In genomic region chr12:13196302-13196921, GRCh38 we compare ENCODE assay signal across 8 cellular contexts. TPM values are rescaled to one million over a fixed set of nuclear protein-coding genes. Genes with fewer than 3 reads are reported as not detected.
A peak's percentile ranks its signal among the peaks of the same experiment; 100 is the strongest.
DNase-seq lines count a peak whose midpoint lies in the region; ATAC-seq, FAIRE-seq and TF ChIP-seq lines count a peak whose summit lies in the region.

EMP1 (plus strand) TSS chr12:13196726; CDS start chr12:13211511, 14,785 bp downstream.

- H3K9me3 ChIP-seq in CD4-positive, CD25-positive, alpha-beta regulatory T cell (ENCODE audit: control insufficient read depth in 2 of 2, low read length in 2 of 2), result no peaks in the 10 kb centered on the region
- H3K9me3 ChIP-seq in GM12878 (replicated peaks; ENCODE audit: control insufficient read depth, insufficient read depth, low read length) (no peaks in the 10 kb centered on the region), spleen (no peaks in the 10 kb centered on the region)

- RAD21 ChIA-PET in GM12878 (lab: Charles Lee; ENCODE audit: unreplicated experiment), result no interaction called here

- 3% methylated on average over 9 of the region's 10 CpGs for WGBS in GM12878 (ENCODE audit: insufficient coverage, insufficient replicate concordance, low lambda C conversion rate, missing lambda C conversion rate)
- 6 to 8% (median 7%) methylated on average over 10 of the region's 10 CpGs for WGBS in spleen, 5 donors

- in situ Hi-C loops in GM12878 (cut with MboI), result no loop called here

- H2AFZ ChIP-seq in GM12878 (ENCODE audit: control insufficient read depth, low read depth, low read length), result no peak within 1 kb of the TSS

- H3K4me1 ChIP-seq in CD4-positive, CD25-positive, alpha-beta regulatory T cell (ENCODE audit: control insufficient read depth, insufficient read depth, low read length, poor library complexity, severe bottlenecking), result peaks cover 12% of the 10 kb centered on the region
- H3K4me1 ChIP-seq in GM12878 (ENCODE audit: control insufficient read depth, insufficient read depth, low read length) (no peaks in the 10 kb centered on the region), spleen (peaks cover 0 to 70% (median 17%) of the 10 kb centered on the region in 6 donors)

- H3K4me1 Mint-ChIP-seq in CD4-positive, CD25-positive, alpha-beta regulatory T cell, result peaks cover 5 to 33% (median 16%) of the 10 kb centered on the region in 4 donors
- peaks cover 14 to 17% of the 10 kb centered on the region in 2 donors for H3K4me1 Mint-ChIP-seq in immature natural killer cell

- TF ChIP-seq POLR2A in GM12878 (IDR thresholded peaks at IDR 0.05; ENCODE audit: low read depth, low read length) (no peak), spleen (IDR thresholded peaks at IDR 0.05) (peak in 1 of 3 donors; percentile 37)

- CTCF ChIA-PET in GM12878 (lab: Yijun Ruan, JAX), result no interaction called here

- H3K27me3 ChIP-seq in CD4-positive, CD25-positive, alpha-beta regulatory T cell (ENCODE audit: control insufficient read depth, insufficient read depth, low read length), result peaks cover 1% of the 10 kb centered on the region
- H3K27me3 ChIP-seq in GM12878 (replicated peaks in 1 of 2; ENCODE audit: control insufficient read depth in 2 of 2, insufficient read depth in 2 of 2, low read length in 1 of 2) (peaks cover 4 to 16% of the 10 kb centered on the region in 2 experiments), spleen (replicated peaks in 1 of 7) (peaks cover 0 to 39% (median 0%) of the 10 kb centered on the region in 7 donors)

- BruUV-seq in GM12878 (replicated peaks; lab: Mats Ljungman, UMichigan), result no TSS peak

- H4K20me1 ChIP-seq in GM12878 (ENCODE audit: control insufficient read depth, insufficient read depth), result no peaks in the 10 kb centered on the region

- peak within 1 kb of the TSS; percentile 50 to 94 (median 68) for H3K4me3 Mint-ChIP-seq in CD4-positive, CD25-positive, alpha-beta regulatory T cell
- peak within 1 kb of the TSS; percentile 31 to 76 (median 57) for H3K4me3 Mint-ChIP-seq in immature natural killer cell

- no peaks in the 10 kb centered on the region for H3K36me3 ChIP-seq in CD4-positive, CD25-positive, alpha-beta regulatory T cell (ENCODE audit: control insufficient read depth, insufficient read depth, low read length)
- H3K36me3 ChIP-seq in GM12878 (ENCODE audit: control insufficient read depth in 2 of 2, insufficient read depth in 2 of 2, low read length in 1 of 2) (no peaks in the 10 kb centered on the region), spleen (no peaks in the 10 kb centered on the region)

- POLR2A ChIA-PET in GM12878 (lab: Charles Lee), result no interaction called here

- TF ChIP-seq EP300 in GM12878 (IDR thresholded peaks at IDR 0.05; ENCODE audit: borderline replicate concordance in 1 of 2, control insufficient read depth in 1 of 2, low read depth in 2 of 2, low read length in 2 of 2), result no peak

- H3K9me3 Mint-ChIP-seq in CD4-positive, CD25-positive, alpha-beta regulatory T cell, result no peaks in the 10 kb centered on the region
- peaks cover 0 to 2% (median 0%) of the 10 kb centered on the region in 6 donors for H3K9me3 Mint-ChIP-seq in immature natural killer cell

- SMC1A ChIA-PET in GM12878 (lab: Charles Lee; ENCODE audit: uncharacterized antibody, unreplicated experiment), result no interaction called here

- intact Hi-C loops in GM12878 (cut with micrococcal nuclease; ENCODE audit: unreplicated experiment), result no loop called here
- intact Hi-C loops in spleen (cut with DNase I; ENCODE audit: low total_unique reads), result no loop called here

- H3K79me2 ChIP-seq in GM12878 (ENCODE audit: control insufficient read depth, insufficient read depth, low read length), result no peaks in the 10 kb centered on the region

- peak within 1 kb of the TSS; percentile 75 for H3K4me3 ChIP-seq in CD4-positive, CD25-positive, alpha-beta regulatory T cell (ENCODE audit: low read depth, low read length)
- H3K4me3 ChIP-seq in GM12878 (no peak within 1 kb of the TSS), spleen (peak within 1 kb of the TSS; percentile 16 to 63 (median 37))

- H3K9ac ChIP-seq in GM12878 (ENCODE audit: control insufficient read depth, insufficient read depth, low read length), result no peak within 1 kb of the TSS

- peak within 1 kb of the TSS; percentile 57; the same call in 1 of the 2 replicates for H3K4me2 ChIP-seq in GM12878 (ENCODE audit: control insufficient read depth, insufficient read depth)

- peaks cover 31% of the 10 kb centered on the region for H3K27me3 Mint-ChIP-seq in CD4-positive, CD25-positive, alpha-beta regulatory T cell
- H3K27me3 Mint-ChIP-seq in immature natural killer cell (ENCODE audit: low read depth in 3 of 3), result peaks cover 8 to 15% (median 10%) of the 10 kb centered on the region in 3 donors

- H3K36me3 Mint-ChIP-seq in CD4-positive, CD25-positive, alpha-beta regulatory T cell, result no peaks in the 10 kb centered on the region
- H3K36me3 Mint-ChIP-seq in immature natural killer cell, result no peaks in the 10 kb centered on the region

- peak within 1 kb of the TSS; percentile 79 to 85 (median 80) for H3K27ac Mint-ChIP-seq in CD4-positive, CD25-positive, alpha-beta regulatory T cell
- H3K27ac Mint-ChIP-seq in immature natural killer cell, result peak within 1 kb of the TSS in 1 of 6 donors; percentile 53

- no peak for TF ChIP-seq CTCF in GM12878 (IDR thresholded peaks at IDR 0.05 in 2 of 3, conservative IDR thresholded peaks at IDR 0.05 in 1 of 3; ENCODE audit: control insufficient read depth in 2 of 3, extremely low read depth in 1 of 3, insufficient read depth in 1 of 3, low read depth in 3 of 3, low read length in 3 of 3)
- no peak for TF ChIP-seq CTCF in spleen (IDR thresholded peaks at IDR 0.05 in 8 of 11, conservative IDR thresholded peaks at IDR 0.05 in 3 of 11)

- peak; percentile 96 to 97 for ATAC-seq in CD4-positive, CD25-positive, alpha-beta regulatory T cell (ENCODE audit: low read depth in 2 of 2)
- ATAC-seq in GM19467 (IDR thresholded peaks at IDR 0.05; ENCODE audit: unreplicated experiment) (peak; percentile 74), GM12878 (peak; percentile 84)

- no peak for TF ChIP-seq RAD21 in GM12878 (IDR thresholded peaks at IDR 0.05; ENCODE audit: insufficient read depth, low read depth, low read length)

- peak; percentile 98 for FAIRE-seq in TTC549 (lab: Jason Lieb, UNC)
- FAIRE-seq in GM12878 (lab: Jason Lieb, UNC), result no peak

- peak; percentile 12 to 93 (median 36) for DNase-seq in CD4-positive, CD25-positive, alpha-beta regulatory T cell
- DNase-seq in HPDE6-E6E7 (ENCODE audit: extremely low spot score), result peak; percentile 89
- DNase-seq in GM12878 (ENCODE audit: low read depth, low spot score), result peak; percentile 39
- peak in 2 of 3 donors; percentile 5 to 22 for DNase-seq in immature natural killer cell
- no peak for DNase-seq in spleen
- DNase-seq in SKM-1 treated with dmso at 0.1 percent for 144 hours (lab: John Stamatoyannopoulos, UW; ENCODE audit: unreplicated experiment), result no peak

- peak within 1 kb of the TSS; percentile 8 for H3K27ac ChIP-seq in CD4-positive, CD25-positive, alpha-beta regulatory T cell (ENCODE audit: insufficient read depth, low read length, poor library complexity, severe bottlenecking)
- H3K27ac ChIP-seq in GM12878 (ENCODE audit: control insufficient read depth, insufficient read depth) (no peak within 1 kb of the TSS), spleen (peak within 1 kb of the TSS; percentile 50 to 85 (median 80))

TF ChIP-seq in GM12878, 131 proteins besides CTCF, POLR2A, EP300 and RAD21 (continues in another document):
- no peak for TF ChIP-seq RB1 (IDR thresholded peaks at IDR 0.05; ENCODE audit: borderline replicate concordance)
- TF ChIP-seq BCL3 (IDR thresholded peaks at IDR 0.05; ENCODE audit: borderline replicate concordance, insufficient read depth, low read depth, low read length, poor library complexity, severe bottlenecking), result peak; percentile 39
- TF ChIP-seq SMAD5 (IDR thresholded peaks at IDR 0.05; ENCODE audit: low read depth), result no peak
- no peak for TF ChIP-seq PAX8 (IDR thresholded peaks at IDR 0.05)
- TF ChIP-seq JUND (IDR thresholded peaks at IDR 0.05; ENCODE audit: low read depth, low read length), result no peak
- TF ChIP-seq SREBF2 (IDR thresholded peaks at IDR 0.05; ENCODE audit: low read length), result no peak
- TF ChIP-seq YBX1 (IDR thresholded peaks at IDR 0.05), result no peak
- TF ChIP-seq SIN3A (IDR thresholded peaks at IDR 0.05; ENCODE audit: low read depth, low read length), result no peak
- no peak for TF ChIP-seq NFYA (IDR thresholded peaks at IDR 0.05; ENCODE audit: borderline replicate concordance, low read depth, low read length)

RNA-seq across cellular contexts. Expression of gene EMP1, which starts in this region (rescaled TPM):
- total RNA-seq in CD4-positive, CD25-positive, alpha-beta regulatory T cell, result 1.6 TPM
- polyA plus RNA-seq in CD4-positive, CD25-positive, alpha-beta regulatory T cell, result under 1 TPM in 2 of 4 donors, not detected in 2; 0.15 to 0.38 TPM
- total RNA-seq in GM12878 (2013; cell fraction: nucleolus; rRNA removed), result not detected in 2 replicates
- total RNA-seq in GM12878 (2014; rRNA removed) (0.33 and 0.73 TPM in 2 replicates), GM12878 (2014; rRNA removed; fragmentation: Illumina TruSeq; extraction: Trizol) (0.09 and 0.28 TPM in 2 replicates), GM12878 (2021) (0.58 and 0.90 TPM in 2 replicates), spleen (100 to 1,000 TPM in 2 of 7 donors, 10 to 100 TPM in 5; 52.6 to 170 (median 82.4) TPM)
- polyA plus RNA-seq in GM12878 (2011; ENCODE audit: low read depth), result 0.24 TPM
- polyA plus RNA-seq in GM12878 (2011; rRNA removed) (not detected in 2 replicates), GM12878 (2014; fragmentation: Illumina TruSeq; extraction: Trizol) (0.25 and 0.54 TPM in 2 replicates), GM12878 (2014; fragmentation: Nextera tagmentation; extraction: Ambion mirVana) (under 1 TPM; 0.10 to 0.20 TPM), GM12878 (2014; rRNA removed) (0.37 and 0.61 TPM in 2 replicates), GM12878 (2016; fragmentation: Nextera tagmentation; extraction: Ambion mirVana) (under 1 TPM; 0.24 to 0.25 TPM), immature natural killer cell (1 to 10 TPM in 2 of 3 donors, under 1 TPM in 1; 0.04 to 1.5 (median 1.3) TPM), spleen (10 to 100 TPM in 1 of 3 donors, 1 to 10 TPM in 2; 4.9 to 11.1 (median 6.8) TPM)
- not detected in 2 replicates for polyA plus RNA-seq in GM12878 (2011; cell fraction: cytosol; rRNA removed)
- polyA plus RNA-seq in GM12878 (2011; cell fraction: nucleus; rRNA removed), result not detected in 2 replicates
- 0.25 and 0.30 TPM in 2 replicates for polyA plus RNA-seq in GM12878 (2012)
- polyA minus RNA-seq in GM12878 (2011; rRNA and poly(A)+ RNA removed), result not detected in 2 replicates
- polyA minus RNA-seq in GM12878 (2011; cell fraction: cytosol; rRNA and poly(A)+ RNA removed), result 3.1 TPM in 1 of 2 replicates, not detected in the other
- polyA minus RNA-seq in GM12878 (2011; cell fraction: nucleus; rRNA and poly(A)+ RNA removed), result not detected in 2 replicates

Comparison
In these comparisons a context has a peak if more than half of its experiments do, and no peak if none do; other contexts are left out.
1. RNA of gene EMP1 (total RNA-seq): 52.6 to 170 TPM in spleen; 1.6 TPM in CD4-positive, CD25-positive, alpha-beta regulatory T cell (single experiment) and 0.09 to 0.90 TPM in GM12878; every median in the first group is over 10 times any median in the second.
2. DNase-seq: peak in CD4-positive, CD25-positive, alpha-beta regulatory T cell (3 of 3), HPDE6-E6E7 (single experiment), GM12878 (single experiment) and immature natural killer cell (2 of 3); none in spleen (single experiment) and SKM-1 treated with dmso at 0.1 percent for 144 hours (single experiment).
3. Peak in every context shown above with its lines, with median percentiles within 50 percentile points of each other: ATAC-seq.